ENCODE assay signal across 15 cellular contexts in genomic region chr18:51171208-51171607, GRCh38. TPM values are rescaled to one million over a fixed set of nuclear protein-coding genes. Genes with fewer than 3 reads are reported as not detected.
A peak's percentile ranks its signal among the peaks of the same experiment; 100 is the strongest.
DNase-seq lines count a peak whose midpoint lies in the region; ATAC-seq and TF ChIP-seq lines count a peak whose summit lies in the region.
"Had no signal": no experiment of that assay in that cellular context is flagged by ENCODE, and none has a peak within 500 bp of the region (broad histone marks: within the 10 kb centered on the region; RNA-seq: fewer than 3 reads in every experiment).

No MANE protein-coding gene starts in this region.

- peak; percentile 78 to 80 for ATAC-seq in activated CD4-positive, CD25-positive, alpha-beta regulatory T cell treated with anti-CD3 and anti-CD28 coated beads, Interleukin-2, amount 50 U/mL, for 24 hours
- peak; percentile 46 for ATAC-seq in GM21619 (IDR thresholded peaks at IDR 0.05; ENCODE audit: unreplicated experiment)
- ATAC-seq in HG03432 (IDR thresholded peaks at IDR 0.05; ENCODE audit: unreplicated experiment), result peak; percentile 65
- no peak for ATAC-seq in naive thymus-derived CD4-positive, alpha-beta T cell
- ATAC-seq: left lung had no signal

- no peak for DNase-seq in activated CD4-positive, CD25-positive, alpha-beta regulatory T cell treated with anti-CD3 and anti-CD28 coated beads, Interleukin-2, amount 50 U/mL, for 72 hours
- DNase-seq in naive thymus-derived CD4-positive, alpha-beta T cell, result no peak
- no peak for DNase-seq in tibial nerve (ENCODE audit: low spot score in 2 of 2)
- no peak for DNase-seq in DMS114 treated with DMSO at 0.1 percent for 48 hours (lab: John Stamatoyannopoulos, UW; ENCODE audit: unreplicated experiment)
- no peak for DNase-seq in Karpas-422
- DNase-seq: 8988T, amniotic stem cell, DMS79 treated with DMSO at 0.1 percent for 48 hours, left lung, NCI-H226, RPMI8226 had no signal

- H3K36me3 Mint-ChIP-seq in naive thymus-derived CD4-positive, alpha-beta T cell, result peaks cover under 1 to 18% (median 8%) of the 10 kb centered on the region in 5 donors

- WGBS in tibial nerve, 2 donors, result 94 to 95% methylated on average over 3 of the region's 3 CpGs

- no peak overlapping the region for H3K4me2 ChIP-seq in Karpas-422 (ENCODE audit: low read depth, low read length, poor library complexity, severe bottlenecking)

- intact Hi-C loops in naive thymus-derived CD4-positive, alpha-beta T cell (cut with micrococcal nuclease), result loop anchor here in 1 of 2 donors (2.0 kb wide), 1 partner anchor 24 kb away; no protein-coding TSS in a partner anchor

- H3K4me3 Mint-ChIP-seq in naive thymus-derived CD4-positive, alpha-beta T cell, result peak overlapping the region in 1 of 10 donors; percentile 44

- H3K36me3 ChIP-seq in naive thymus-derived CD4-positive, alpha-beta T cell (ENCODE audit: control insufficient read depth in 2 of 3, insufficient read depth in 3 of 3, low read length in 3 of 3), result peaks cover under 1 to 6% (median 4%) of the 10 kb centered on the region in 3 experiments
- peaks cover 0 to 17% (median 0%) of the 10 kb centered on the region in 3 donors for H3K36me3 ChIP-seq in tibial nerve
- H3K36me3 ChIP-seq in Karpas-422 (ENCODE audit: insufficient read depth, low read length), result no peaks in the 10 kb centered on the region

- no peak for TF ChIP-seq POLR2A in tibial nerve (IDR thresholded peaks at IDR 0.05)

- H3K4me1 Mint-ChIP-seq in naive thymus-derived CD4-positive, alpha-beta T cell, result peaks cover under 1 to 66% (median 31%) of the 10 kb centered on the region in 7 donors

- no peaks in the 10 kb centered on the region for H3K9me3 Mint-ChIP-seq in naive thymus-derived CD4-positive, alpha-beta T cell

- H3K27ac Mint-ChIP-seq in naive thymus-derived CD4-positive, alpha-beta T cell, result peak overlapping the region in 5 of 9 donors; percentile 25 to 83 (median 46)

- H2AFZ ChIP-seq in Karpas-422 (ENCODE audit: low read length), result no peak overlapping the region

- no peak for TF ChIP-seq CTCF in tibial nerve (IDR thresholded peaks at IDR 0.05)

- no peak overlapping the region for H3K9ac ChIP-seq in Karpas-422 (ENCODE audit: low read length)

- TF ChIP-seq EP300 in tibial nerve (IDR thresholded peaks at IDR 0.05), result no peak

- H3K9me3 ChIP-seq in naive thymus-derived CD4-positive, alpha-beta T cell (ENCODE audit: control insufficient read depth in 2 of 3, low read length in 3 of 3), result no peaks in the 10 kb centered on the region
- no peaks in the 10 kb centered on the region for H3K9me3 ChIP-seq in tibial nerve
- no peaks in the 10 kb centered on the region for H3K9me3 ChIP-seq in Karpas-422 (ENCODE audit: low read length)
- H3K9me3 ChIP-seq: left lung had no signal

- no peaks in the 10 kb centered on the region for H3K27me3 Mint-ChIP-seq in naive thymus-derived CD4-positive, alpha-beta T cell

- CTCF ChIA-PET in naive thymus-derived CD4-positive, alpha-beta T cell (lab: Charles Lee), result no interaction called here

- H3K4me1 ChIP-seq in naive thymus-derived CD4-positive, alpha-beta T cell (ENCODE audit: control insufficient read depth in 2 of 2, insufficient read depth in 2 of 2, low read length in 2 of 2), result no peaks in the 10 kb centered on the region
- H3K4me1 ChIP-seq in tibial nerve (no peaks in the 10 kb centered on the region), Karpas-422 (ENCODE audit: low read length) (peaks cover 3% of the 10 kb centered on the region)

- no peak overlapping the region for H3K4me3 ChIP-seq in naive thymus-derived CD4-positive, alpha-beta T cell (ENCODE audit: low read length)
- H3K4me3 ChIP-seq in tibial nerve (no peak overlapping the region), Karpas-422 (ENCODE audit: low read length) (no peak overlapping the region)
- H3K4me3 ChIP-seq: left lung had no signal

- peaks cover 21% of the 10 kb centered on the region for H4K20me1 ChIP-seq in Karpas-422 (ENCODE audit: insufficient read depth, low read depth, low read length)

- no peaks in the 10 kb centered on the region for H3K27me3 ChIP-seq in naive thymus-derived CD4-positive, alpha-beta T cell (ENCODE audit: control insufficient read depth in 2 of 2, insufficient read depth in 2 of 2, low read length in 2 of 2)
- H3K27me3 ChIP-seq in tibial nerve (no peaks in the 10 kb centered on the region), Karpas-422 (ENCODE audit: low read length) (no peaks in the 10 kb centered on the region)
- H3K27me3 ChIP-seq: left lung had no signal

- POLR2A ChIA-PET in naive thymus-derived CD4-positive, alpha-beta T cell (lab: Charles Lee), result interaction anchor here (0.5 kb wide), 1 partner anchor 115 kb away, joined by 3 read pairs; no protein-coding TSS in a partner anchor

- no peak overlapping the region for H3K27ac ChIP-seq in naive thymus-derived CD4-positive, alpha-beta T cell (ENCODE audit: low read depth, low read length)
- H3K27ac ChIP-seq in tibial nerve, result no peak overlapping the region
- H3K27ac ChIP-seq in Karpas-422 (ENCODE audit: low read length), result no peak overlapping the region
- H3K27ac ChIP-seq: left lung, VCaP had no signal

- no peaks in the 10 kb centered on the region for H3K79me2 ChIP-seq in Karpas-422 (ENCODE audit: low read length)

- no peaks in the 10 kb centered on the region for H3K9me2 ChIP-seq in Karpas-422 (replicated peaks; ENCODE audit: insufficient read depth, low read length)

RNA-seq across cellular contexts. Expression of gene MEX3C, which starts 26.3 kb away (rescaled TPM):
- 10 to 100 TPM; 47.1 to 68.8 (median 53.7) TPM for total RNA-seq in naive thymus-derived CD4-positive, alpha-beta T cell
- 1 to 10 TPM; 4.3 to 4.8 TPM for polyA plus RNA-seq in naive thymus-derived CD4-positive, alpha-beta T cell
- 10 to 100 TPM; 24.0 to 32.8 (median 28.5) TPM for total RNA-seq in tibial nerve
- total RNA-seq in Karpas-422 (2014; rRNA removed; shearing (Covaris generic); ENCODE audit: low replicate concordance), result 28.8 and 43.7 TPM in 2 replicates
